ENCODE assay signal across 12 cellular contexts in the genomic region with DNA sequence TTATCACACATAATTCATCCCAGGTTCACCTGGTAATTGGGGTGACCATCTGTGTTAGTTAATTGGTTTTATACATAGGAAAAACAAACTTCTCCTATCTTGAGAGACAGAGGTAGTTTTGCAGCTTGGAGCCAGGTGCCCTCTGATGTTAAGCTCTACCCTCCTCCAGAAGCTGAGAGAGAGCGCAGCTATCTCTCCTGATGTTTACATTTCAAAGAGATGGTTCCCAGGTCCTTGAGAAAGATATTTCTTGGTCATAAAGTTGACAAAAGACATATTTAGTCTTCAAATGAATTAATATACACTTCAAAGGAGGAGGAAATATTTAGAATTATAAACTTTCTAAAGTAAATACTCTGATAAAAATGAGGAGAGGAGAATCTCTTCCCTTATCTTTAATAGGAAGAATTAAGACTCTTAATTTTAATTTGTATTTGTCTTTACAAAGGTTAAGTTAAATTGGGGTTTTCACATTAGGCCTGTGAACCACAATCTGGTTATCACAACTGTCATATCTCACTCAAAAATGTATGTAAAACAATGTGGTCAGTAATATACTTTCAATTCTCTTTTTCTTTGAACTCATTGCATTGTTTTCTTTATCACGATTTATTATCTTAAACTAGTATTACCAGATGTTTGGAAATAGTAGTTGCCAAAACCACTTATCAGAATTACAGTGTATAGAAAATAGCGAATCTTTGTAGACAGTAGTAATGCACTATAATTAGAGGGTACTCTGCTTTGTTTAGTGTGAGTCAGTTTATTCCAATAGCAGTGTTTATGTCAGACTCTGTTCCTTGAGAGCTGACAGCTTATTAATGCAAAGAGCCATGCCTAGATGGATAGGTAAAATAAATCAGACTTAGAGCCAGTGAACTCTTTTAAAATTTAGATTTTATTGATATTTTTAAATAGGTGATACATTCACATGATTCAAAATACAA. TPM values are rescaled to one million over a fixed set of nuclear protein-coding genes. Genes with fewer than 3 reads are reported as not detected.
DNase-seq lines count a peak whose midpoint lies in the region; ATAC-seq and FAIRE-seq lines count a peak whose summit lies in the region.
"Had no signal": no experiment of that assay in that cellular context is flagged by ENCODE, and none has a peak within 500 bp of the region (broad histone marks: within the 10 kb centered on the region; RNA-seq: fewer than 3 reads in every experiment).

No MANE protein-coding gene starts in this region.

- FAIRE-seq in HTR-8/SVneo (lab: Jason Lieb, UNC), result no peak

- ATAC-seq in GM18520 (IDR thresholded peaks at IDR 0.05; ENCODE audit: unreplicated experiment) (peak; percentile 95), HG02571 (IDR thresholded peaks at IDR 0.05; ENCODE audit: unreplicated experiment) (peak; percentile 69), HG03565 (IDR thresholded peaks at IDR 0.05; ENCODE audit: unreplicated experiment) (peak; percentile 89)
- ATAC-seq: activated CD8-positive, alpha-beta T cell treated with anti-CD3 and anti-CD28 coated beads for 36 hours; body of pancreas; stimulated activated naive CD8-positive, alpha-beta T cell treated with anti-CD3 and anti-CD28 coated beads, Interleukin-15, Interleukin-2, amounts not matched to agents 100 U/mL and 50 U/mL, for 24 hours had no signal

- peak; percentile 62 for DNase-seq in SK-N-DZ (ENCODE audit: low spot score)
- DNase-seq in stimulated activated CD4-positive, alpha-beta T cell treated with anti-CD3 and anti-CD28 coated beads, Interleukin-2, amount 100 ng/mL, for 48 hours, result no peak
- DNase-seq in glomerular visceral epithelial cell (ENCODE audit: extremely low spot score), result no peak
- no peak for DNase-seq in NCI-H524 treated with DMSO at 0.1 percent for 48 hours (lab: John Stamatoyannopoulos, UW)
- DNase-seq in HTR-8/SVneo (ENCODE audit: insufficient read length, low spot score), result no peak
- DNase-seq: activated CD8-positive, alpha-beta T cell treated with anti-CD3 and anti-CD28 coated beads for 36 hours; body of pancreas; Kasumi-1; stimulated activated naive CD8-positive, alpha-beta T cell treated with anti-CD3 and anti-CD28 coated beads, Interleukin-15, Interleukin-2, amounts not matched to agents 100 U/mL and 50 U/mL, for 24 hours had no signal

RNA-seq across cellular contexts. Expression of gene SERPINB4, which starts 26.7 kb away (rescaled TPM):
- not detected in 2 replicates for polyA plus RNA-seq in SK-N-DZ (2014; cell fraction: cytosol; rRNA removed)
- not detected in 2 replicates for polyA plus RNA-seq in SK-N-DZ (2014; cell fraction: nucleus; rRNA removed)

RNA-seq across cellular contexts. Expression of gene SERPINB13, which starts 30.2 kb away (rescaled TPM):
- polyA plus RNA-seq in SK-N-DZ (2014; cell fraction: cytosol; rRNA removed), result not detected in 2 replicates
- polyA plus RNA-seq in SK-N-DZ (2014; cell fraction: nucleus; rRNA removed), result not detected in 2 replicates

RNA-seq across cellular contexts. Expression of gene SERPINB3, which starts 44.4 kb away (rescaled TPM):
- 0.39 TPM in 1 of 2 replicates, not detected in the other for polyA plus RNA-seq in SK-N-DZ (2014; cell fraction: cytosol; rRNA removed)
- polyA plus RNA-seq in SK-N-DZ (2014; cell fraction: nucleus; rRNA removed), result not detected in 2 replicates
